In the genomic region with DNA sequence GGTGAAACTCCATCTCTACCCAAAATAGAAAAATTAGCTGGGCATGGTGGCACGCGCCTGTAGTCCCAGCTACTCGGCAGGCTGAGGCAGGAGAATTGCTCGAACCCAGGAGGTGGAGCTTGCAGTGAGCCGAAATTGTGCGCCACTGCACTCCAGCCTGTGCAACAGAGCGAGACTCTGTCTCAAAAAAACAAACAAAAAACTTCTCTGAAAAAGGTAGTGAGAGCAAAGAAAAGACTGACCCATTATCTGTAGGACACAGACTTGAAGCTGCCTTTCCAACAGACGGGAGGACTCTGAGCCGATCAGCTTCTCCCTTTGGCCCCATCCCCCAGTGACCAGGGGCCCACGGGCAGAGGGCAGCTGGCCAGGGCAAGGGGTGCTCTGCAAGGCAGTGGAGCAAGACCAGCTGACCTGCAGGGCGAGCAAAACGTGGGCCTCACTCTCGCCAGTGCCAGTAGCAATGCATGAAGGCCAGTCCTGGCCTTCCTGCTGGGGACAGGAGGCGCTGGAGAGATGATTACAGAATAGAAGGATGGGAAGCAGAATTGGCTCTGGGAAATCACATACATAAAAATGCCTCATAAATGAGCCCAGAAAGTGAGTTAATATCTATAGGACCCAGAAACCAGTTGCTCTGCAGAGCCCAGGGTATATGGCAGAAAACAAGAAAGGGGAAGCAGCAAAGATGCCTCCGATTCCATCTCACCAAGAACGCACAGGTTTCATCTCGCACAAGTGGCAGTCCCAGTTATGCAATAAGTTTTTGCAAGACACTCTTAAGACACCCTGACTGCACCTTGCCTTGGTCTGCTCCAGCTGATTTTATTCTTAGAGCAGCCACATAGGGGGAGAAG, we compare ENCODE assay signal across 6 cellular contexts. TPM values are rescaled to one million over a fixed set of nuclear protein-coding genes. Genes with fewer than 3 reads are reported as not detected.
DNase-seq lines count a peak whose midpoint lies in the region; ATAC-seq and TF ChIP-seq lines count a peak whose summit lies in the region.

No MANE protein-coding gene starts in this region.

- H3F3A ChIP-seq in DOHH2 (ENCODE audit: control insufficient read depth, insufficient read depth) = peaks cover 11% of the 10 kb centered on the region; the same call in 1 of the 2 replicates

- H3K9me3 ChIP-seq in DOHH2 (ENCODE audit: control insufficient read depth, insufficient read depth, low read length) (no peaks in the 10 kb centered on the region), muscle layer of duodenum (ENCODE audit: control insufficient read depth in 1 of 2, low read length in 2 of 2) (no peaks in the 10 kb centered on the region), A673 (ENCODE audit: low read depth, low read length, poor library complexity, severe bottlenecking) (no peaks in the 10 kb centered on the region)

- BruUV-seq in A673 (replicated peaks; lab: Mats Ljungman, UMichigan) = no TSS peak

- H3K27ac ChIP-seq in DOHH2 (ENCODE audit: low read depth, low read length) (peak overlapping the region; percentile 82), muscle layer of duodenum (ENCODE audit: low read length) (peak overlapping the region; percentile 78), A673 (ENCODE audit: low read depth, low read length, poor library complexity, severe bottlenecking) (no peak overlapping the region)

- H3K9me3 Mint-ChIP-seq in activated B cell treated with CpG ODN at 0.5 μM for 24 hours = no peaks in the 10 kb centered on the region

- no peaks in the 10 kb centered on the region for H3K9me2 ChIP-seq in DOHH2 (replicated peaks; ENCODE audit: control insufficient read depth, low read length)

- no peaks in the 10 kb centered on the region for H3K27me3 ChIP-seq in DOHH2 (ENCODE audit: control insufficient read depth, low read length)
- H3K27me3 ChIP-seq in muscle layer of duodenum (ENCODE audit: low read depth, low read length) = no peaks in the 10 kb centered on the region
- no peaks in the 10 kb centered on the region for H3K27me3 ChIP-seq in A673 (replicated peaks; ENCODE audit: insufficient read depth, low read depth, low read length, poor library complexity)

- peaks cover 18% of the 10 kb centered on the region; the same call in 1 of the 2 replicates for H4K20me1 ChIP-seq in DOHH2 (ENCODE audit: control insufficient read depth, insufficient read depth, low read depth, low read length)

- CTCF ChIA-PET in activated B cell treated with CpG ODN at 0.5 μM for 24 hours (lab: Charles Lee) = interaction anchor here (1.0 to 11.5 kb wide), 8 partner anchors 10 to 24 kb away, joined by 3 to 163 read pairs (median 6); no protein-coding TSS in a partner anchor
- CTCF ChIA-PET in A673 (lab: Charles Lee) = no interaction called here

- H3K4me1 ChIP-seq in DOHH2 (ENCODE audit: control insufficient read depth, low read length) = peaks cover 79% of the 10 kb centered on the region
- H3K4me1 ChIP-seq in muscle layer of duodenum (ENCODE audit: control insufficient read depth in 1 of 2, insufficient read depth in 2 of 2, low read length in 2 of 2) = peaks cover 29 to 79% of the 10 kb centered on the region in 2 donors
- peaks cover 17% of the 10 kb centered on the region for H3K4me1 ChIP-seq in A673 (ENCODE audit: insufficient read depth, low read length, poor library complexity, severe bottlenecking)

- H3K4me1 Mint-ChIP-seq in activated B cell treated with CpG ODN at 0.5 μM for 24 hours = peaks cover 78% of the 10 kb centered on the region

- TF ChIP-seq CTCF in DOHH2 (IDR thresholded peaks at IDR 0.05; ENCODE audit: low read depth, low read length, poor library complexity, severe bottlenecking) = peak; percentile 17
- no peak for TF ChIP-seq CTCF in activated B cell treated with CpG ODN at 0.5 μM for 24 hours (IDR thresholded peaks at IDR 0.05)
- TF ChIP-seq CTCF in A673 (conservative IDR thresholded peaks at IDR 0.05; ENCODE audit: low read depth, low read length) = no peak

- H3K4me3 Mint-ChIP-seq in activated B cell treated with CpG ODN at 0.5 μM for 24 hours = peak overlapping the region; percentile 97

- H3K4me3 ChIP-seq in DOHH2 (ENCODE audit: low read length) = peak overlapping the region; percentile 95
- H3K4me3 ChIP-seq in muscle layer of duodenum (ENCODE audit: low read depth in 1 of 2, low read length in 2 of 2) = peak overlapping the region; percentile 97
- no peak overlapping the region for H3K4me3 ChIP-seq in A673 (ENCODE audit: low read depth, low read length, poor library complexity, severe bottlenecking)

- POLR2A ChIA-PET in activated B cell treated with CpG ODN at 0.5 μM for 24 hours (lab: Charles Lee) (interaction anchor here (0.7 to 27.8 kb wide), 6 partner anchors 9 to 260 kb away, joined by 3 to 1194 read pairs (median 8); partner anchors contain the start of gene CDC42BPG), A673 (lab: Charles Lee; ENCODE audit: low non-redundant PET) (interaction anchor here (0.6 kb wide), 1 partner anchor 200 kb away, joined by 3 read pairs; no protein-coding TSS in a partner anchor)

- H3K27ac Mint-ChIP-seq in activated B cell treated with CpG ODN at 0.5 μM for 24 hours = peak overlapping the region; percentile 73

- peaks cover 70% of the 10 kb centered on the region for H3K36me3 Mint-ChIP-seq in activated B cell treated with CpG ODN at 0.5 μM for 24 hours (ENCODE audit: low read depth)

- DNase-seq in activated B cell treated with CpG ODN at 0.5 μM for 24 hours = no peak
- DNase-seq in NCI-H510A treated with DMSO at 0.1 percent for 48 hours (lab: John Stamatoyannopoulos, UW) = no peak
- DNase-seq in A673 (ENCODE audit: low spot score) = no peak

- ATAC-seq in activated B cell treated with CpG ODN at 0.5 μM for 24 hours (ENCODE audit: low read depth) (no peak), HG03521 (IDR thresholded peaks at IDR 0.05; ENCODE audit: unreplicated experiment) (no peak)

- intact Hi-C loops in activated B cell treated with CpG ODN at 0.5 μM for 24 hours (cut with micrococcal nuclease) (no loop called here), A673 (cut with micrococcal nuclease; ENCODE audit: unreplicated experiment) (no loop called here)

- H3K36me3 ChIP-seq in DOHH2 (ENCODE audit: control insufficient read depth, low read length) = peaks cover 74% of the 10 kb centered on the region
- H3K36me3 ChIP-seq in muscle layer of duodenum (ENCODE audit: control insufficient read depth in 1 of 2, insufficient read depth in 2 of 2, low read length in 2 of 2) = peaks cover 23 to 24% of the 10 kb centered on the region in 2 donors
- H3K36me3 ChIP-seq in A673 (ENCODE audit: insufficient read depth, low read length, poor library complexity, severe bottlenecking) = peaks cover 14% of the 10 kb centered on the region

- H3K79me2 ChIP-seq in DOHH2 (ENCODE audit: control insufficient read depth, low read length) = peaks cover 84% of the 10 kb centered on the region

- peak overlapping the region; percentile 100 for H3K4me2 ChIP-seq in DOHH2 (ENCODE audit: low read length)

- H3K27me3 Mint-ChIP-seq in activated B cell treated with CpG ODN at 0.5 μM for 24 hours = no peaks in the 10 kb centered on the region

RNA-seq across cellular contexts. Expression of gene EHD1, which starts 2.8 kb away (rescaled TPM):
- total RNA-seq in activated B cell treated with CpG ODN at 0.5 μM for 24 hours (357 and 360 TPM in 2 replicates), A673 (2021) (53.3 and 63.1 TPM in 2 replicates)

RNA-seq across cellular contexts. Expression of gene CDC42BPG, which starts 31.1 kb away (rescaled TPM):
- total RNA-seq in activated B cell treated with CpG ODN at 0.5 μM for 24 hours (2.2 and 3.7 TPM in 2 replicates), A673 (2021) (4.6 and 6.6 TPM in 2 replicates)

RNA-seq across cellular contexts. Expression of gene ATG2A, which starts 41.4 kb away (rescaled TPM):
- total RNA-seq in activated B cell treated with CpG ODN at 0.5 μM for 24 hours (31.2 and 35.0 TPM in 2 replicates), A673 (2021) (28.6 and 29.6 TPM in 2 replicates)

RNA-seq across cellular contexts. Expression of gene PPP2R5B, which starts 48.9 kb away (rescaled TPM):
- total RNA-seq in activated B cell treated with CpG ODN at 0.5 μM for 24 hours (12.0 and 12.6 TPM in 2 replicates), A673 (2021) (16.1 and 17.2 TPM in 2 replicates)
